19 cellular contexts compared by ENCODE assay signal in the genomic region with DNA sequence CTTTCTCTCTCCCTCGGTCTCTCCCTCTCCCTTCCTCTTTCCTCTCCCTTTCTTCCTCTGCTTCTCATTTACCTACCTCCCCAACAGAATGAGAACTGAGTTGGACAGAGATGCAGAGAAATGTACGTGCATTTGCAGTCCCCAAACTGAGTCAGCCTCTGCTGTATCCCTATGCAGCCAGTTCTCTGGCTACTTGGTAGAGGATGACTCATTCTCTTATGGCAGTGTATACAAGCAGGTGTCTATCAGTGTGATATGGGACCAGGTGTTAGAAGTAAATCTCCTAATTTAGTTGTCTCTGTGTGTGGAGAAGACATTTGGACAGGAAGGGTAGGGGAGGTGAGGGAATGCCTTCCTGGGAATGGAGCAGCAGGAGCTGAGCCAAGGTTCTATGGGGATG.
A peak's percentile ranks its signal among the peaks of the same experiment; 100 is the strongest.
DNase-seq lines count a peak whose midpoint lies in the region; ATAC-seq, FAIRE-seq and TF ChIP-seq lines count a peak whose summit lies in the region.
"Had no signal": no experiment of that assay in that cellular context is flagged by ENCODE, and none has a peak within 500 bp of the region (broad histone marks: within the 10 kb centered on the region; RNA-seq: fewer than 3 reads in every experiment).

No MANE protein-coding gene starts in this region.

- no peak overlapping the region for H3K4me3 ChIP-seq in bronchial epithelial cell (ENCODE audit: low read depth, low read length)
- H3K4me3 ChIP-seq in left ventricle myocardium inferior = no peak overlapping the region

- TF ChIP-seq CTCF in bronchial epithelial cell (IDR thresholded peaks at IDR 0.05; ENCODE audit: insufficient read depth, low read length, severe bottlenecking) = no peak
- TF ChIP-seq CTCF in left ventricle myocardium inferior (IDR thresholded peaks at IDR 0.05; ENCODE audit: borderline replicate concordance) = no peak

- H3K27ac ChIP-seq in left ventricle myocardium inferior (replicated peaks) = no peak overlapping the region
- H3K27ac ChIP-seq: C4-2B had no signal

- no peaks in the 10 kb centered on the region for H3K9me3 ChIP-seq in left ventricle myocardium inferior (replicated peaks)

- peak; percentile 9 for FAIRE-seq in HTR-8/SVneo (lab: Jason Lieb, UNC)
- FAIRE-seq in bronchial epithelial cell (lab: Jason Lieb, UNC) = no peak
- FAIRE-seq: A204.1, GM12892, GM19239 had no signal

- intact Hi-C loops in left ventricle myocardium inferior (cut with micrococcal nuclease) = no loop called here

- no peaks in the 10 kb centered on the region for H3K36me3 ChIP-seq in bronchial epithelial cell (ENCODE audit: control insufficient read depth, insufficient read depth, low read length)
- no peaks in the 10 kb centered on the region for H3K36me3 ChIP-seq in left ventricle myocardium inferior

- DNase-seq in DMS53 (lab: John Stamatoyannopoulos, UW) (peak; percentile 89), HTR-8/SVneo (ENCODE audit: insufficient read length, low spot score) (no peak), bronchial epithelial cell (ENCODE audit: low read depth) (peak; percentile 57), iris pigment epithelial cell (ENCODE audit: low read depth) (peak; percentile 4), left ventricle myocardium inferior (no peak), NCI-H2227 treated with DMSO at 0.1 percent for 48 hours (lab: John Stamatoyannopoulos, UW) (no peak)
- no peak for DNase-seq in activated effector memory CD4-positive, alpha-beta T cell treated with anti-CD3 and anti-CD28 coated beads, Interleukin-2, amount 50 U/mL, for 16 hours
- DNase-seq: Calu3; DMS79 treated with DMSO at 0.1 percent for 48 hours; GDM1; NCI-H146; NCI-H2081 treated with DMSO at 0.1 percent for 48 hours; NCI-H524 treated with DMSO at 0.1 percent for 48 hours; NK-92 treated with Interleukin-12 subunit alpha and Interleukin-12 subunit beta, amount 100 ng/mL, for 24 hours had no signal

- H3K27me3 ChIP-seq in bronchial epithelial cell (ENCODE audit: control insufficient read depth, insufficient read depth, low read length) (no peaks in the 10 kb centered on the region), left ventricle myocardium inferior (ENCODE audit: low read depth) (no peaks in the 10 kb centered on the region)

- H3K4me1 ChIP-seq in left ventricle myocardium inferior = peaks cover 12% of the 10 kb centered on the region

- ATAC-seq in GM19467 (IDR thresholded peaks at IDR 0.05; ENCODE audit: unreplicated experiment) = no peak

Comparison
In these comparisons a context has a peak if more than half of its experiments do, and no peak if none do; other contexts are left out.
1. DNase-seq: peak in DMS53 (single experiment), bronchial epithelial cell (single experiment) and iris pigment epithelial cell (single experiment); none in HTR-8/SVneo (single experiment), activated effector memory CD4-positive, alpha-beta T cell treated with anti-CD3 and anti-CD28 coated beads, Interleukin-2, amount 50 U/mL, for 16 hours (single experiment), left ventricle myocardium inferior (single experiment) and NCI-H2227 treated with DMSO at 0.1 percent for 48 hours (single experiment).